Comparison of ENCODE assay signal across 1 cellular context in genomic region chr19:48964205-48965032, GRCh38.
TF ChIP-seq lines count a peak whose summit lies in the region.

No MANE protein-coding gene starts in this region.

TF ChIP-seq in HepG2, 621 proteins besides CTCF, POLR2A, EP300 and RAD21 (continues in another document):
- TF ChIP-seq ISL2 (CRISPR knock-in tag; IDR thresholded peaks at IDR 0.05) (no peak), ZNF20 (CRISPR knock-in tag; IDR thresholded peaks at IDR 0.05) (no peak), ZMAT3 (CRISPR knock-in tag; conservative IDR thresholded peaks at IDR 0.05) (no peak), ZC3H4 (CRISPR knock-in tag; IDR thresholded peaks at IDR 0.05; ENCODE audit: borderline replicate concordance) (0 out of 2 replicates have a peak, but pooled peaks have one; percentile 56), ZNF101 (CRISPR knock-in tag; IDR thresholded peaks at IDR 0.05; ENCODE audit: borderline replicate concordance, low read depth) (no peak), ZFY (CRISPR knock-in tag; IDR thresholded peaks at IDR 0.05) (0 out of 2 replicates have a peak, but pooled peaks have one; percentile 5), RNF219 (CRISPR knock-in tag; IDR thresholded peaks at IDR 0.05) (no peak), STAT6 (CRISPR knock-in tag; IDR thresholded peaks at IDR 0.05; ENCODE audit: borderline replicate concordance) (no peak; the same call in 1 of the 2 replicates), THAP11 (CRISPR knock-in tag; IDR thresholded peaks at IDR 0.05) (no peak), PBX3 (CRISPR knock-in tag; IDR thresholded peaks at IDR 0.05; ENCODE audit: borderline replicate concordance) (no peak), CERS6 (CRISPR knock-in tag; IDR thresholded peaks at IDR 0.05) (no peak), ZNF598 (CRISPR knock-in tag; IDR thresholded peaks at IDR 0.05; ENCODE audit: borderline replicate concordance) (0 out of 2 replicates have a peak, but pooled peaks have one; percentile 4), TIGD3 (CRISPR knock-in tag; IDR thresholded peaks at IDR 0.05; ENCODE audit: borderline replicate concordance) (no peak), ZNF784 (CRISPR knock-in tag; IDR thresholded peaks at IDR 0.05; ENCODE audit: borderline replicate concordance) (no peak), POGZ (CRISPR knock-in tag; IDR thresholded peaks at IDR 0.05) (no peak), MTF2 (CRISPR knock-in tag; IDR thresholded peaks at IDR 0.05; ENCODE audit: borderline replicate concordance) (no peak), CREM (IDR thresholded peaks at IDR 0.05) (no peak), CREM (CRISPR knock-in tag; IDR thresholded peaks at IDR 0.05) (no peak), CENPX (CRISPR knock-in tag; IDR thresholded peaks at IDR 0.05) (no peak), ZNF136 (CRISPR knock-in tag; IDR thresholded peaks at IDR 0.05; ENCODE audit: low read depth) (no peak), ZNF691 (CRISPR knock-in tag; IDR thresholded peaks at IDR 0.05; ENCODE audit: borderline replicate concordance, low read depth) (no peak), MAFG (CRISPR knock-in tag; IDR thresholded peaks at IDR 0.05) (no peak), ZNF709 (CRISPR knock-in tag; IDR thresholded peaks at IDR 0.05) (0 out of 2 replicates have a peak, but pooled peaks have one; percentile 5), HINFP (CRISPR knock-in tag; IDR thresholded peaks at IDR 0.05; ENCODE audit: low read depth) (0 out of 2 replicates have a peak, but pooled peaks have one; percentile 19), ZNF891 (CRISPR knock-in tag; IDR thresholded peaks at IDR 0.05) (0 out of 2 replicates have a peak, but pooled peaks have one; percentile 27), CEBPZ (IDR thresholded peaks at IDR 0.05; ENCODE audit: low read length) (no peak), SAFB2 (CRISPR knock-in tag; IDR thresholded peaks at IDR 0.05; ENCODE audit: borderline replicate concordance, low read depth) (no peak), RARG (CRISPR knock-in tag; IDR thresholded peaks at IDR 0.05; ENCODE audit: low read depth) (no peak), ZNF143 (CRISPR knock-in tag; IDR thresholded peaks at IDR 0.05) (peak; percentile 26; the same call in 1 of the 2 replicates), MIER2 (CRISPR knock-in tag; IDR thresholded peaks at IDR 0.05) (no peak), MXD1 (CRISPR knock-in tag; IDR thresholded peaks at IDR 0.05) (no peak), ZNF740 (CRISPR knock-in tag; IDR thresholded peaks at IDR 0.05) (peak; percentile 33; the same call in 1 of the 2 replicates), ZNF235 (CRISPR knock-in tag; IDR thresholded peaks at IDR 0.05; ENCODE audit: borderline replicate concordance) (no peak), ZSCAN30 (CRISPR knock-in tag; IDR thresholded peaks at IDR 0.05) (no peak), ZNF605 (CRISPR knock-in tag; IDR thresholded peaks at IDR 0.05) (no peak), ZNF280B (CRISPR knock-in tag; IDR thresholded peaks at IDR 0.05; ENCODE audit: borderline replicate concordance) (no peak)
